ENCODE assay signal across 27 cellular contexts in the genomic region with DNA sequence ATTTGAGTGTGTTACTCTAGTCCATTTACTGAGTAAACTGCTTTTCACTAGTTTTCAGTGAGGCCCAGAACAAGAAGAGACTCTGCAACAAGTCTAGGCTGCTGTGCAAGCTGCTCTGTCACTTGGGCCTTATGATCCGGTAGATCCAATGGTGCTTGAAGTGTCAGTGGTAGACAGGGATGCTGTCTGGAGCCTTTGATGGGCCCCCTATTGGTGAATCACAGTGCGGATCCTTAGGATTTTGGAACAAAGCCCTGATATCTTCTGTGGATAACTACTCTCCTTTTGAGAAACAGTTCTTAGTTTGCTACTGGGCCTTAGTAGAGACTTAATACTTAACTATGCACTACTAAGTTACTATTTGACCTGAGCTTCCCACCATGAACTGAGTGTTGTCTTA.
DNase-seq lines count a peak whose midpoint lies in the region; ATAC-seq, FAIRE-seq and TF ChIP-seq lines count a peak whose summit lies in the region.
"Had no signal": no experiment of that assay in that cellular context is flagged by ENCODE, and none has a peak within 500 bp of the region (broad histone marks: within the 10 kb centered on the region; RNA-seq: fewer than 3 reads in every experiment).

No MANE protein-coding gene starts in this region.

- H2BK15ac ChIP-seq in mesendoderm (replicated peaks; ENCODE audit: low read depth) = no peak overlapping the region

- no peak for TF ChIP-seq POLR2A in HCT116 (IDR thresholded peaks at IDR 0.05; ENCODE audit: borderline replicate concordance, extremely low read depth, insufficient read depth, insufficient read length)

- CTCF ChIA-PET in HCT116 (lab: Charles Lee) = no interaction called here

- DNase-seq in BE2C = no peak
- DNase-seq in HCT116 (ENCODE audit: low read depth, low spot score) = no peak
- no peak for DNase-seq in bronchial epithelial cell (ENCODE audit: low read depth)
- peak; percentile 4 for DNase-seq in mesendoderm
- DNase-seq in iPS-NIHi7 (ENCODE audit: extremely low spot score) = no peak
- DNase-seq: Caco-2; CD8-positive, alpha-beta T cell; DMS79 treated with DMSO at 0.1 percent for 48 hours; GF-D8; GOT3; HCEC 1CT; IMR-90; KG1; MG63; NCI-H1105 treated with DMSO at 0.1 percent for 48 hours; NCI-H146; NCI-H1930; NCI-H2107; NCI-H524; NCI-H774; SIG-M5 had no signal

- intact Hi-C loops in HCT116 (cut with micrococcal nuclease) = no loop called here

- TF ChIP-seq CTCF in BE2C (IDR thresholded peaks at IDR 0.05; ENCODE audit: low read depth, low read length) (peak; percentile 29), HCT116 (IDR thresholded peaks at IDR 0.05 in 2 of 3, conservative IDR thresholded peaks at IDR 0.05 in 1 of 3; ENCODE audit: borderline replicate concordance in 1 of 3, insufficient read depth in 1 of 3, low read depth in 2 of 3, low read length in 2 of 3) (peak in 2 of 3 experiments; percentile 14 to 24; a peak in 1 of 6 replicates), bronchial epithelial cell (IDR thresholded peaks at IDR 0.05; ENCODE audit: insufficient read depth, low read length, severe bottlenecking) (no peak)

- no peak overlapping the region for H2BK120ac ChIP-seq in mesendoderm (ENCODE audit: low read depth, low read length)

- ATAC-seq in HCT116 (no peak), GM19351 (IDR thresholded peaks at IDR 0.05; ENCODE audit: unreplicated experiment) (no peak), HG02588 (IDR thresholded peaks at IDR 0.05; ENCODE audit: unreplicated experiment) (no peak)
- ATAC-seq: CD8-positive, alpha-beta T cell had no signal

- RAD21 ChIA-PET in HCT116 (lab: Charles Lee; ENCODE audit: low non-redundant PET in 1 of 2, low total read pairs in 2 of 2, uncharacterized antibody in 2 of 2, unreplicated experiment in 2 of 2) = no interaction called here

- no peak overlapping the region for H3K23ac ChIP-seq in mesendoderm (ENCODE audit: low read length)

- H3K4me3 ChIP-seq in BE2C (ENCODE audit: low read depth, low read length) (no peak overlapping the region), HCT116 (replicated peaks in 1 of 2; ENCODE audit: low read depth in 1 of 2, low read length in 2 of 2) (no peak overlapping the region), bronchial epithelial cell (ENCODE audit: low read depth, low read length) (no peak overlapping the region), mesendoderm (ENCODE audit: low read length) (no peak overlapping the region)
- H3K4me3 ChIP-seq: MG63, SK-N-MC had no signal

- no peak overlapping the region for H3K9ac ChIP-seq in HCT116 (ENCODE audit: low read length)
- H3K9ac ChIP-seq in mesendoderm (ENCODE audit: low read length) = no peak overlapping the region

- no peak overlapping the region for H3K27ac ChIP-seq in HCT116 (ENCODE audit: low read depth, low read length)
- no peak overlapping the region for H3K27ac ChIP-seq in mesendoderm (ENCODE audit: low read depth, low read length)
- H3K27ac ChIP-seq: C4-2B, SK-N-MC had no signal

- BruUV-seq in HCT116 (replicated peaks; lab: Mats Ljungman, UMichigan) = no TSS peak

- no peak overlapping the region for H3K56ac ChIP-seq in mesendoderm (ENCODE audit: low read length)

- peak; percentile 40 for FAIRE-seq in bronchial epithelial cell (lab: Jason Lieb, UNC)
- FAIRE-seq: A204.1, RCC 7860 had no signal

- no peak overlapping the region for H2AK5ac ChIP-seq in mesendoderm (ENCODE audit: low read length)

- no peak overlapping the region for H3K18ac ChIP-seq in mesendoderm (ENCODE audit: low read length)

- TF ChIP-seq RAD21 in HCT116 (IDR thresholded peaks at IDR 0.05; ENCODE audit: low read depth) = no peak

- H3K79me2 ChIP-seq in HCT116 (ENCODE audit: insufficient read depth, low read length) (no peaks in the 10 kb centered on the region), mesendoderm (ENCODE audit: control insufficient read depth, insufficient read depth, low read length) (no peaks in the 10 kb centered on the region)

- no peaks in the 10 kb centered on the region for H4K20me1 ChIP-seq in HCT116 (ENCODE audit: insufficient read depth)

- POLR2A ChIA-PET in HCT116 (lab: Charles Lee) = no interaction called here

- WGBS in mesendoderm (ENCODE audit: extremely low coverage, insufficient coverage, low lambda C conversion rate) = no CpG with 5 or more reads among the region's 2 CpGs

- H3K9me3 ChIP-seq in BE2C = no peaks in the 10 kb centered on the region
- no peaks in the 10 kb centered on the region for H3K9me3 ChIP-seq in HCT116 (ENCODE audit: control insufficient read depth in 1 of 2, insufficient read depth in 1 of 2, low read depth in 1 of 2, low read length in 2 of 2)
- H3K9me3 ChIP-seq: Caco-2, MG63 had no signal

- H2AFZ ChIP-seq in HCT116 (ENCODE audit: low read depth, low read length, poor library complexity, severe bottlenecking) = no peak overlapping the region

- no peak overlapping the region for H2BK5ac ChIP-seq in mesendoderm (ENCODE audit: low read length)

- H3K4me1 ChIP-seq in BE2C = no peaks in the 10 kb centered on the region
- H3K4me1 ChIP-seq in HCT116 (ENCODE audit: control insufficient read depth in 1 of 2, insufficient read depth in 2 of 2, low read length in 2 of 2) = no peaks in the 10 kb centered on the region
- H3K4me1 ChIP-seq in mesendoderm (ENCODE audit: control insufficient read depth, low read depth, low read length) = no peaks in the 10 kb centered on the region
- H3K4me1 ChIP-seq: Caco-2 had no signal

- no peak overlapping the region for H4K8ac ChIP-seq in mesendoderm (ENCODE audit: low read depth, low read length)

- H4K5ac ChIP-seq in mesendoderm (ENCODE audit: low read length) = no peak overlapping the region

- no peaks in the 10 kb centered on the region for H3K36me3 ChIP-seq in BE2C
- no peaks in the 10 kb centered on the region for H3K36me3 ChIP-seq in HCT116 (ENCODE audit: control insufficient read depth in 1 of 2, insufficient read depth in 2 of 2, low read length in 2 of 2)
- no peaks in the 10 kb centered on the region for H3K36me3 ChIP-seq in bronchial epithelial cell (ENCODE audit: control insufficient read depth, insufficient read depth, low read length)
- H3K36me3 ChIP-seq in mesendoderm (ENCODE audit: control insufficient read depth, insufficient read depth, low read length) = no peaks in the 10 kb centered on the region
- H3K36me3 ChIP-seq: MG63 had no signal

- H3K27me3 ChIP-seq in BE2C = no peaks in the 10 kb centered on the region
- no peaks in the 10 kb centered on the region for H3K27me3 ChIP-seq in HCT116 (ENCODE audit: insufficient read depth, low read length)
- peaks cover 2% of the 10 kb centered on the region for H3K27me3 ChIP-seq in bronchial epithelial cell (ENCODE audit: control insufficient read depth, insufficient read depth, low read length)
- H3K27me3 ChIP-seq in mesendoderm (ENCODE audit: insufficient read depth, low read length, poor library complexity) = no peaks in the 10 kb centered on the region
- H3K27me3 ChIP-seq: MG63 had no signal

- H3K4me2 ChIP-seq in HCT116 (ENCODE audit: low read length) (no peak overlapping the region), mesendoderm (ENCODE audit: low read length) (no peak overlapping the region)

- H3K4ac ChIP-seq in mesendoderm (ENCODE audit: low read depth, low read length) = no peak overlapping the region

- H3K9me2 ChIP-seq in HCT116 (ENCODE audit: insufficient read depth) = no peaks in the 10 kb centered on the region

- H3K79me1 ChIP-seq in mesendoderm (ENCODE audit: low read length) = no peaks in the 10 kb centered on the region

TF ChIP-seq in HCT116, 20 proteins besides CTCF, POLR2A, EP300 and RAD21:
- TF ChIP-seq TCF7L2 (IDR thresholded peaks at IDR 0.05; ENCODE audit: borderline replicate concordance, extremely low read depth, insufficient read depth, insufficient read length) (peak; percentile 13), ZFX (IDR thresholded peaks at IDR 0.05) (no peak)
